14 cellular contexts compared by ENCODE assay signal in the genomic region with DNA sequence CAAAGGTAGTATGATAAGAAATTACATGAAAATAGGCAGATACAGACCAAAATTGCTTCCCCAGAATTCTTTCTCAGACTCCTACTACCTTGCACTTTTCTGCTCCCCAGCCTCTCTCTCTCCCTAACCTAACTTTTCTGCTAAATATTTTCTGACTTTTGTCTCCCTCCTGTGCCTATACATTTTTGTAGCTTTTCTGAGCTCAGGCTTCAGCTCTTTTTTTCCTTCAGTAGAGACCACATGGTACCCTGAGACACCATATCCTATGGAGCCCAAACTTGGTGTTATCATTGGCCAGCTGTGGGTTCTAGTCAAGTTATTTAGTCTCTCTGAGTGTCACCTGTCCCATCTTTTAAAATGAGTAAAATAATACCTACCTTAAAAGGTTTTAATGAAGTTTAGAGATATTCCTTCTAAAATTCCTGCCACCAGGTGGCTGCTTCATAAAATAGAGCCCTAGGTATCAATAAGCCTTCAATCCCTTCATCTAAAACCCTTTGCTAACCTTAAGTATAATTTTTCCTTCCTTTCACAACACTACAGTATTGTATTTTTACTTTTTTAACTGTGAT.
DNase-seq lines count a peak whose midpoint lies in the region; ATAC-seq, FAIRE-seq and TF ChIP-seq lines count a peak whose summit lies in the region.
"Had no signal": no experiment of that assay in that cellular context is flagged by ENCODE, and none has a peak within 500 bp of the region (broad histone marks: within the 10 kb centered on the region; RNA-seq: fewer than 3 reads in every experiment).

No MANE protein-coding gene starts in this region.

- TF ChIP-seq CTCF in A549 (IDR thresholded peaks at IDR 0.05) (peak; percentile 41), H9 (conservative IDR thresholded peaks at IDR 0.05) (peak; percentile 74), SK-N-SH (IDR thresholded peaks at IDR 0.05) (peak; percentile 55), foreskin fibroblast (IDR thresholded peaks at IDR 0.05; ENCODE audit: low read depth, low read length) (peak; percentile 27)

- CTCF ChIA-PET in A549 (lab: Yijun Ruan, JAX), result interaction anchor here (0.7 to 1.7 kb wide), 7 partner anchors 9 to 200 kb away, joined by 3 to 5 read pairs (median 3); no protein-coding TSS in a partner anchor
- CTCF ChIA-PET in SK-N-SH (lab: Yijun Ruan, JAX), result interaction anchor here (0.6 to 1.3 kb wide), 4 partner anchors 11 to 476 kb away, joined by 3 read pairs; no protein-coding TSS in a partner anchor

- H3K9me3 Mint-ChIP-seq in H9, result no peaks in the 10 kb centered on the region; a peak in 1 of 5 replicates

- no peak overlapping the region for H3K4me3 Mint-ChIP-seq in H9

- H3K9me3 ChIP-seq in A549, result no peaks in the 10 kb centered on the region
- no peaks in the 10 kb centered on the region for H3K9me3 ChIP-seq in H9 (ENCODE audit: control insufficient read depth, low read depth, low read length)
- no peaks in the 10 kb centered on the region for H3K9me3 ChIP-seq in SK-N-SH
- H3K9me3 ChIP-seq: BLaER1 treated with 17β-estradiol and CSF1 and Interleukin-3, amounts not matched to agents 10 nM and 100 nM had no signal

- no peaks in the 10 kb centered on the region; a peak in 3 of 7 replicates for H3K36me3 Mint-ChIP-seq in H9 (ENCODE audit: insufficient read depth in 1 of 3, low read depth in 3 of 3)

- no peak overlapping the region for H3K18ac ChIP-seq in H9 (ENCODE audit: insufficient read length, low read depth, low read length)

- H3K4me1 ChIP-seq in A549 (no peaks in the 10 kb centered on the region), H9 (ENCODE audit: insufficient read depth, low read length) (no peaks in the 10 kb centered on the region; the same call in 1 of the 2 replicates), SK-N-SH (ENCODE audit: control insufficient read depth in 1 of 2, insufficient read depth in 2 of 2, low read depth in 1 of 2, low read length in 1 of 2) (no peaks in the 10 kb centered on the region)
- H3K4me1 ChIP-seq: BLaER1 treated with 17β-estradiol and CSF1 and Interleukin-3, amounts not matched to agents 10 nM and 100 nM had no signal

- H3K79me2 ChIP-seq in H9 (ENCODE audit: insufficient read depth, low read length) (no peaks in the 10 kb centered on the region), SK-N-SH (ENCODE audit: insufficient read depth) (no peaks in the 10 kb centered on the region)

- H3K56ac ChIP-seq in H9 (ENCODE audit: insufficient read length, low read depth, low read length), result no peak overlapping the region

- H3K9ac ChIP-seq in H9 (ENCODE audit: extremely low read depth, insufficient read length, low read length) (no peak overlapping the region), SK-N-SH (no peak overlapping the region)
- H3K9ac ChIP-seq: BLaER1 treated with 17β-estradiol and CSF1 and Interleukin-3, amounts not matched to agents 10 nM and 100 nM had no signal

- H3K4ac ChIP-seq in H9 (ENCODE audit: low read depth, low read length), result no peak overlapping the region

- no peak overlapping the region for H4K8ac ChIP-seq in H9 (replicated peaks; ENCODE audit: insufficient read length, low read depth, low read length)

- H3T11ph ChIP-seq in H9 (ENCODE audit: low read length), result no peak overlapping the region

- TF ChIP-seq POLR2A in A549 (IDR thresholded peaks at IDR 0.05; ENCODE audit: low read length), result no peak

- no peaks in the 10 kb centered on the region for H3K36me3 ChIP-seq in SK-N-SH (replicated peaks in 1 of 2; ENCODE audit: control insufficient read depth in 1 of 2, insufficient read depth in 2 of 2, low read length in 1 of 2)
- H3K36me3 ChIP-seq: BLaER1 treated with 17β-estradiol and CSF1 and Interleukin-3, amounts not matched to agents 10 nM and 100 nM had no signal

- H4K5ac ChIP-seq in H9 (ENCODE audit: insufficient read length, low read depth, low read length), result no peak overlapping the region

- H3K4me3 ChIP-seq in A549 (no peak overlapping the region), SK-N-SH (ENCODE audit: low read depth in 2 of 2, low read length in 1 of 2) (no peak overlapping the region), foreskin fibroblast (ENCODE audit: low read depth in 1 of 2, low read length in 2 of 2) (no peak overlapping the region)
- H3K4me3 ChIP-seq: BLaER1 treated with 17β-estradiol and CSF1 and Interleukin-3, amounts not matched to agents 10 nM and 100 nM had no signal

- H4K91ac ChIP-seq in H9 (ENCODE audit: insufficient read length, low read depth, low read length), result no peak overlapping the region

- ATAC-seq in A549 (peak in 1 of 2 experiments; percentile 25; a peak in 1 of 6 replicates), HG02571 (IDR thresholded peaks at IDR 0.05; ENCODE audit: unreplicated experiment) (no peak)

- in situ Hi-C loops in KBM-7 (cut with MboI; ENCODE audit: low pct_unique_long_range_greater_than_20kb, low sequenced_read_pairs), result no loop called here

- no peaks in the 10 kb centered on the region for H3K27me3 Mint-ChIP-seq in H9 (ENCODE audit: low read depth)

- H2BK12ac ChIP-seq in H9 (ENCODE audit: insufficient read length, low read depth, low read length), result no peak overlapping the region

- no peak overlapping the region for H2BK5ac ChIP-seq in H9 (ENCODE audit: insufficient read length, low read length)

- no peak overlapping the region for H3K4me2 ChIP-seq in A549
- no peak overlapping the region for H3K4me2 ChIP-seq in H9 (ENCODE audit: insufficient read depth, insufficient read length, low read length)
- no peak overlapping the region for H3K4me2 ChIP-seq in SK-N-SH
- H3K4me2 ChIP-seq: BLaER1 treated with 17β-estradiol and CSF1 and Interleukin-3, amounts not matched to agents 10 nM and 100 nM had no signal

- no peak for FAIRE-seq in A549 (lab: Jason Lieb, UNC)
- FAIRE-seq: TTC549 had no signal

- H2AFZ ChIP-seq in H9 (ENCODE audit: low read length) (no peak overlapping the region), SK-N-SH (ENCODE audit: low read depth) (no peak overlapping the region)

- DNase-seq in A549 (ENCODE audit: low read depth in 1 of 2, low spot score in 1 of 2) (no peak), H9 (no peak), SK-N-SH (no peak), foreskin fibroblast (no peak), dermis blood vessel endothelial cell (no peak), ureter (ENCODE audit: low spot score) (no peak), KBM-7 (no peak)
- DNase-seq: activated CD8-positive, alpha-beta memory T cell treated with anti-CD3 and anti-CD28 coated beads, Interleukin-2, amount 50 U/mL, for 4 hours; anterior cingulate cortex; erythroblast; NCI-H1436 had no signal

- TF ChIP-seq EP300 in A549 (IDR thresholded peaks at IDR 0.05), result no peak
- TF ChIP-seq EP300 in SK-N-SH (IDR thresholded peaks at IDR 0.05; ENCODE audit: borderline replicate concordance in 1 of 2, low read depth in 1 of 2, low read length in 1 of 2), result no peak

- no peaks in the 10 kb centered on the region for H3K79me1 ChIP-seq in H9 (ENCODE audit: insufficient read depth, low read depth, low read length, poor library complexity, severe bottlenecking)

- peak overlapping the region; percentile 21 to 92 (median 79); a peak in 6 of 7 replicates for H3K27ac Mint-ChIP-seq in H9

- H3K4me1 Mint-ChIP-seq in H9, result peaks cover 40 to 52% of the 10 kb centered on the region in 2 experiments

- H3K9me2 ChIP-seq in SK-N-SH, result no peaks in the 10 kb centered on the region

- H3K14ac ChIP-seq in H9 (ENCODE audit: insufficient read depth, low read length), result no peak overlapping the region

- H3K27me3 ChIP-seq in H9 (ENCODE audit: insufficient read depth, low read length) (no peaks in the 10 kb centered on the region), SK-N-SH (ENCODE audit: insufficient read depth) (no peaks in the 10 kb centered on the region)
- H3K27me3 ChIP-seq: BLaER1 treated with 17β-estradiol and CSF1 and Interleukin-3, amounts not matched to agents 10 nM and 100 nM had no signal

- no peak overlapping the region for H2BK15ac ChIP-seq in H9 (ENCODE audit: low read depth, low read length)

- H2AK5ac ChIP-seq in H9 (ENCODE audit: insufficient read length, low read length), result no peak overlapping the region

- POLR2A ChIA-PET in A549 (lab: Yijun Ruan, JAX) (no interaction called here), SK-N-SH (lab: Yijun Ruan, JAX) (no interaction called here)

- no peak overlapping the region for H3K23ac ChIP-seq in H9 (ENCODE audit: insufficient read length, low read depth, low read length)

- H4K20me1 ChIP-seq in H9 (ENCODE audit: control insufficient read depth, insufficient read depth, insufficient read length) (no peaks in the 10 kb centered on the region), SK-N-SH (ENCODE audit: insufficient read depth) (no peaks in the 10 kb centered on the region)
- H4K20me1 ChIP-seq: BLaER1 treated with 17β-estradiol and CSF1 and Interleukin-3, amounts not matched to agents 10 nM and 100 nM had no signal

- TF ChIP-seq RAD21 in A549 (conservative IDR thresholded peaks at IDR 0.05 in 1 of 2, IDR thresholded peaks at IDR 0.05 in 1 of 2) (0 out of 5 replicates have a peak, but pooled peaks of 1 of the 2 experiments have one; percentile 8), SK-N-SH (IDR thresholded peaks at IDR 0.05; ENCODE audit: low read length) (no peak)

- peaks cover 3% of the 10 kb centered on the region for H3F3A ChIP-seq in SK-N-SH (replicated peaks; ENCODE audit: insufficient read depth)

- H3K23me2 ChIP-seq in H9 (ENCODE audit: insufficient read length, low read depth, low read length, poor library complexity, severe bottlenecking), result no peaks in the 10 kb centered on the region

- H3K27ac ChIP-seq in A549 (no peak overlapping the region), H9 (ENCODE audit: insufficient read length, low read depth, low read length) (no peak overlapping the region), SK-N-SH (ENCODE audit: low read depth in 2 of 2, low read length in 1 of 2) (no peak overlapping the region)
- H3K27ac ChIP-seq: BLaER1 treated with 17β-estradiol and CSF1 and Interleukin-3, amounts not matched to agents 10 nM and 100 nM had no signal

- no peak overlapping the region for H2BK20ac ChIP-seq in H9 (ENCODE audit: low read depth, low read length, poor library complexity, severe bottlenecking)

- no peak overlapping the region for H2BK120ac ChIP-seq in H9 (ENCODE audit: low read depth, low read length, poor library complexity, severe bottlenecking)

TF ChIP-seq in A549, 52 proteins besides CTCF, POLR2A, EP300 and RAD21 (continues in another document):
- no peak for TF ChIP-seq GATA3 (IDR thresholded peaks at IDR 0.05; ENCODE audit: borderline replicate concordance)

TF ChIP-seq in SK-N-SH, 30 proteins besides CTCF, POLR2A, EP300 and RAD21 (continues in another document):
- TF ChIP-seq RFX5 (IDR thresholded peaks at IDR 0.05; ENCODE audit: low read length) (no peak), GABPA (IDR thresholded peaks at IDR 0.05; ENCODE audit: low read depth) (no peak), TCF12 (IDR thresholded peaks at IDR 0.05) (no peak), RCOR1 (IDR thresholded peaks at IDR 0.05; ENCODE audit: low read length) (no peak)
